8 cellular contexts compared by ENCODE assay signal in genomic region chr19:3969435-3970312, GRCh38. TPM values are rescaled to one million over a fixed set of nuclear protein-coding genes. Genes with fewer than 3 reads are reported as not detected.
DNase-seq lines count a peak whose midpoint lies in the region; ATAC-seq, FAIRE-seq and TF ChIP-seq lines count a peak whose summit lies in the region.

No MANE protein-coding gene starts in this region.

- H3K27me3 ChIP-seq in BLaER1 (no peaks in the 10 kb centered on the region), keratinocyte (ENCODE audit: control insufficient read depth, extremely low read depth, insufficient read depth, low read length) (no peaks in the 10 kb centered on the region), subcutaneous abdominal adipose tissue (ENCODE audit: control insufficient read depth in 5 of 5, insufficient read depth in 4 of 5, low read length in 5 of 5) (no peaks in the 10 kb centered on the region)

- FAIRE-seq in keratinocyte (lab: Jason Lieb, UNC): peak; percentile 79

- H3K4me1 ChIP-seq in BLaER1 (peaks cover 32% of the 10 kb centered on the region), keratinocyte (ENCODE audit: control insufficient read depth, extremely low read depth, insufficient read depth, low read length) (peaks cover 22% of the 10 kb centered on the region), subcutaneous abdominal adipose tissue (ENCODE audit: control insufficient read depth in 5 of 5, insufficient read depth in 5 of 5, low read length in 5 of 5) (peaks cover 9 to 45% (median 34%) of the 10 kb centered on the region in 5 donors)

- peak overlapping the region; percentile 82 to 98 (median 96) for H3K4me3 Mint-ChIP-seq in IgD-negative memory B cell

- H3K4me2 ChIP-seq in BLaER1 (peak overlapping the region; percentile 98), keratinocyte (ENCODE audit: control insufficient read depth, extremely low read depth, insufficient read depth, low read depth, low read length) (peak overlapping the region; percentile 95)

- ATAC-seq in HG03457 (IDR thresholded peaks at IDR 0.05; ENCODE audit: unreplicated experiment) (no peak), HG03039 (IDR thresholded peaks at IDR 0.05; ENCODE audit: unreplicated experiment) (no peak)

- peak in 1 of 3 experiments; percentile 36 for TF ChIP-seq CTCF in keratinocyte (optimal IDR thresholded peaks at IDR 0.05 in 1 of 3, IDR thresholded peaks at IDR 0.05 in 1 of 3, conservative IDR thresholded peaks at IDR 0.05 in 1 of 3; ENCODE audit: extremely low read depth in 1 of 3, insufficient read depth in 2 of 3, low read length in 3 of 3)

- H3K9ac ChIP-seq in BLaER1: peak overlapping the region; percentile 96
- H3K9ac ChIP-seq in keratinocyte (ENCODE audit: control insufficient read depth, extremely low read depth, insufficient read depth, low read length): peak overlapping the region; percentile 85
- H3K9ac ChIP-seq in subcutaneous abdominal adipose tissue (ENCODE audit: low read length in 5 of 5): peak overlapping the region; percentile 81 to 95 (median 91)

- H3K9me1 ChIP-seq in keratinocyte (ENCODE audit: control insufficient read depth, extremely low read depth, insufficient read depth, low read length): no peaks in the 10 kb centered on the region

- H3K9me3 Mint-ChIP-seq in IgD-negative memory B cell: no peaks in the 10 kb centered on the region

- H3K9me3 ChIP-seq in BLaER1 (no peaks in the 10 kb centered on the region), keratinocyte (ENCODE audit: control insufficient read depth, low read depth, low read length) (no peaks in the 10 kb centered on the region), subcutaneous abdominal adipose tissue (ENCODE audit: control insufficient read depth in 5 of 5, low read length in 5 of 5) (no peaks in the 10 kb centered on the region)

- no peak overlapping the region for H2AFZ ChIP-seq in keratinocyte (ENCODE audit: control insufficient read depth, low read length)

- H3K4me3 ChIP-seq in BLaER1 (peak overlapping the region; percentile 97), keratinocyte (ENCODE audit: control insufficient read depth in 2 of 3, extremely low read depth in 1 of 3, insufficient read depth in 2 of 3, low read depth in 1 of 3, low read length in 3 of 3) (peak overlapping the region; percentile 79 to 94 (median 93)), subcutaneous abdominal adipose tissue (ENCODE audit: low read depth in 1 of 5, low read length in 5 of 5) (peak overlapping the region; percentile 73 to 89 (median 86))

- no peaks in the 10 kb centered on the region for H3K27me3 Mint-ChIP-seq in IgD-negative memory B cell

- H4K20me1 ChIP-seq in BLaER1 (peaks cover 80% of the 10 kb centered on the region), keratinocyte (ENCODE audit: control insufficient read depth, extremely low read depth, insufficient read depth, low read length) (peaks cover 28% of the 10 kb centered on the region)

- H3K27ac ChIP-seq in BLaER1: peak overlapping the region; percentile 93
- peak overlapping the region; percentile 94 for H3K27ac ChIP-seq in keratinocyte (ENCODE audit: control insufficient read depth, insufficient read depth, low read length)
- H3K27ac ChIP-seq in subcutaneous abdominal adipose tissue (ENCODE audit: low read depth, low read length): peak overlapping the region; percentile 90

- dilution Hi-C loops in keratinocyte (cut with MboI; ENCODE audit: extremely low pct_ligation_motif_present, low sequenced_read_pairs): no loop called here

- H3K36me3 ChIP-seq in BLaER1 (peaks cover 55% of the 10 kb centered on the region), keratinocyte (ENCODE audit: control insufficient read depth in 2 of 2, extremely low read depth in 1 of 2, insufficient read depth in 2 of 2, low read length in 2 of 2) (peaks cover 21 to 26% of the 10 kb centered on the region in 2 experiments), subcutaneous abdominal adipose tissue (ENCODE audit: control insufficient read depth in 5 of 5, insufficient read depth in 5 of 5, low read length in 5 of 5) (peaks cover 0 to 32% (median 23%) of the 10 kb centered on the region in 5 donors)

- no peaks in the 10 kb centered on the region for H3K36me3 Mint-ChIP-seq in IgD-negative memory B cell

- peaks cover 9 to 17% (median 15%) of the 10 kb centered on the region in 3 donors for H3K4me1 Mint-ChIP-seq in IgD-negative memory B cell

- peak; percentile 90 for DNase-seq in astrocyte of the hippocampus (ENCODE audit: low read depth, low spot score)
- DNase-seq in keratinocyte (ENCODE audit: low read depth, low spot score): peak; percentile 50
- DNase-seq in NCI-H748 (lab: John Stamatoyannopoulos, UW; ENCODE audit: unreplicated experiment): no peak

- peaks cover 49% of the 10 kb centered on the region for H3K79me2 ChIP-seq in keratinocyte (ENCODE audit: control insufficient read depth, insufficient read depth, low read length)

- H3K27ac Mint-ChIP-seq in IgD-negative memory B cell: peak overlapping the region in 2 of 3 donors; percentile 24 to 95

RNA-seq across cellular contexts. Expression of gene DAPK3, which starts 1.2 kb away (rescaled TPM):
- polyA plus RNA-seq in IgD-negative memory B cell (34.7 TPM), keratinocyte (57.3 to 94.7 TPM (median 60.8 TPM) in 3 replicates)
- 89.3 TPM for polyA plus RNA-seq in keratinocyte (2011; ENCODE audit: low read depth)
- polyA plus RNA-seq in keratinocyte (2011; cell fraction: cytosol; rRNA removed): 60.2 and 106 TPM in 2 replicates
- polyA plus RNA-seq in keratinocyte (2011; cell fraction: nucleus; rRNA removed): 129 and 173 TPM in 2 replicates
- polyA plus RNA-seq in keratinocyte (2012; ENCODE audit: low replicate concordance): 70.8 and 89.7 TPM in 2 replicates
- 48.0 to 162 TPM (median 77.5 TPM) in 3 replicates for polyA minus RNA-seq in keratinocyte
- 104 TPM for polyA minus RNA-seq in keratinocyte (2011; cell fraction: cytosol; rRNA and poly(A)+ RNA removed)
- polyA minus RNA-seq in keratinocyte (2011; cell fraction: nucleus; rRNA and poly(A)+ RNA removed): 78.9 and 95.9 TPM in 2 replicates

RNA-seq across cellular contexts. Expression of gene EEF2, which starts 15.6 kb away (rescaled TPM):
- 1,056 TPM for polyA plus RNA-seq in IgD-negative memory B cell
- 884 to 1,193 TPM (median 1,022 TPM) in 3 replicates for polyA plus RNA-seq in keratinocyte
- polyA plus RNA-seq in keratinocyte (2011; ENCODE audit: low read depth): 6,584 TPM
- polyA plus RNA-seq in keratinocyte (2011; cell fraction: cytosol; rRNA removed): 621 and 1,440 TPM in 2 replicates
- 422 and 581 TPM in 2 replicates for polyA plus RNA-seq in keratinocyte (2011; cell fraction: nucleus; rRNA removed)
- 2,384 and 2,702 TPM in 2 replicates for polyA plus RNA-seq in keratinocyte (2012; ENCODE audit: low replicate concordance)
- polyA minus RNA-seq in keratinocyte: 880 to 1,449 TPM (median 1,221 TPM) in 3 replicates
- 2,791 TPM for polyA minus RNA-seq in keratinocyte (2011; cell fraction: cytosol; rRNA and poly(A)+ RNA removed)
- 560 and 618 TPM in 2 replicates for polyA minus RNA-seq in keratinocyte (2011; cell fraction: nucleus; rRNA and poly(A)+ RNA removed)

RNA-seq across cellular contexts. Expression of gene NMRK2, which starts 36.8 kb away (rescaled TPM):
- not detected for polyA plus RNA-seq in IgD-negative memory B cell
- polyA plus RNA-seq in keratinocyte: not detected in 3 replicates
- polyA plus RNA-seq in keratinocyte (2011; ENCODE audit: low read depth): not detected
- polyA plus RNA-seq in keratinocyte (2011; cell fraction: cytosol; rRNA removed): not detected in 2 replicates
- not detected in 2 replicates for polyA plus RNA-seq in keratinocyte (2011; cell fraction: nucleus; rRNA removed)
- polyA plus RNA-seq in keratinocyte (2012; ENCODE audit: low replicate concordance): 0.38 TPM in 1 of 2 replicates, not detected in the other
- polyA minus RNA-seq in keratinocyte: not detected in 3 replicates
- polyA minus RNA-seq in keratinocyte (2011; cell fraction: cytosol; rRNA and poly(A)+ RNA removed): not detected
- polyA minus RNA-seq in keratinocyte (2011; cell fraction: nucleus; rRNA and poly(A)+ RNA removed): not detected in 2 replicates

RNA-seq across cellular contexts. Expression of gene PIAS4, which starts 37.9 kb away (rescaled TPM):
- polyA plus RNA-seq in IgD-negative memory B cell: 8.9 TPM
- polyA plus RNA-seq in keratinocyte: 6.1 to 11.4 TPM (median 7.5 TPM) in 3 replicates
- 18.7 TPM for polyA plus RNA-seq in keratinocyte (2011; ENCODE audit: low read depth)
- 6.4 and 13.1 TPM in 2 replicates for polyA plus RNA-seq in keratinocyte (2011; cell fraction: cytosol; rRNA removed)
- 12.7 and 17.1 TPM in 2 replicates for polyA plus RNA-seq in keratinocyte (2011; cell fraction: nucleus; rRNA removed)
- polyA plus RNA-seq in keratinocyte (2012; ENCODE audit: low replicate concordance): 20.0 and 20.7 TPM in 2 replicates
- 7.4 to 42.2 TPM (median 7.6 TPM) in 3 replicates for polyA minus RNA-seq in keratinocyte
- polyA minus RNA-seq in keratinocyte (2011; cell fraction: cytosol; rRNA and poly(A)+ RNA removed): 7.7 TPM
- 8.4 and 9.0 TPM in 2 replicates for polyA minus RNA-seq in keratinocyte (2011; cell fraction: nucleus; rRNA and poly(A)+ RNA removed)
